1 cellular context compared by ENCODE assay signal in the genomic region with DNA sequence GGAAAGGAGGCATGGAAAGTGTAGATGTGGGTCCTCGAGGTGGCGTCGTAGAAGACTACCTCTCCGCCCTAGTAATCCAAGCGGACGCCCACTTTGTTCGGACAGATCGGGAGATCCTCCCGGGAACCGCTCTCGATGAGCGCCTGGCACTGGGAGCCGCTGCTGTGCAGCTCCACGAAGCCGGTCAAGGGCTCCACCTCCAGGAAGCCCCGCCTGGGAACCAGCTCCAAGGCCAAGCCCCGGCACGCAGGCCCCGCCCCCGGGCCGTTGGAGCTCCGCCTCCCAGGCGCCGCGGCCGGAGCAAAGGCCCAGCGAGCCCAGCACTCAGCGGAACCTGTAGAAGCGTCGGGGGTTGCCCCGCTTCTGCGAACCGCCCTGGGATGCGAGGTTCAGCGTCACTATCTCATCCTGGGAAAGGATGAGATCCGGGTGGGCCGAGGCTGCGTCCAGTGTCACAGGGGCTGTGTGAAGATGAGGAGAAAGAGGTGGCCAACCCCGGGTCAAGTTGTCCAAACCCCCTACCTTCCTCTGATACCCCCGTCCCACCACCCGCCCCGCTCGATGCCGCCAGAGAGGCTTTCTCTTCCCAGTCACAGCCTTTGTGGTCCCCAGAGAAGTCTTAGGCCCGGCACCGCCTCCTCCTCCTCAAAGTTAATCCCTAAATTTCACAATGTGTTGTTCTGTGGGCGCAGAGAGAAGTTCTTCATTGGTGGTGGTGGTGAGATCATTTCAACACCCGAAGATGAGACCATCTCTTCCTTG.
TF ChIP-seq lines count a peak whose summit lies in the region.

No MANE protein-coding gene starts in this region.

TF ChIP-seq in K562, 482 proteins besides CTCF, POLR2A, EP300 and RAD21 (continued from another document and continues in another):
- TF ChIP-seq, protein P1, sequence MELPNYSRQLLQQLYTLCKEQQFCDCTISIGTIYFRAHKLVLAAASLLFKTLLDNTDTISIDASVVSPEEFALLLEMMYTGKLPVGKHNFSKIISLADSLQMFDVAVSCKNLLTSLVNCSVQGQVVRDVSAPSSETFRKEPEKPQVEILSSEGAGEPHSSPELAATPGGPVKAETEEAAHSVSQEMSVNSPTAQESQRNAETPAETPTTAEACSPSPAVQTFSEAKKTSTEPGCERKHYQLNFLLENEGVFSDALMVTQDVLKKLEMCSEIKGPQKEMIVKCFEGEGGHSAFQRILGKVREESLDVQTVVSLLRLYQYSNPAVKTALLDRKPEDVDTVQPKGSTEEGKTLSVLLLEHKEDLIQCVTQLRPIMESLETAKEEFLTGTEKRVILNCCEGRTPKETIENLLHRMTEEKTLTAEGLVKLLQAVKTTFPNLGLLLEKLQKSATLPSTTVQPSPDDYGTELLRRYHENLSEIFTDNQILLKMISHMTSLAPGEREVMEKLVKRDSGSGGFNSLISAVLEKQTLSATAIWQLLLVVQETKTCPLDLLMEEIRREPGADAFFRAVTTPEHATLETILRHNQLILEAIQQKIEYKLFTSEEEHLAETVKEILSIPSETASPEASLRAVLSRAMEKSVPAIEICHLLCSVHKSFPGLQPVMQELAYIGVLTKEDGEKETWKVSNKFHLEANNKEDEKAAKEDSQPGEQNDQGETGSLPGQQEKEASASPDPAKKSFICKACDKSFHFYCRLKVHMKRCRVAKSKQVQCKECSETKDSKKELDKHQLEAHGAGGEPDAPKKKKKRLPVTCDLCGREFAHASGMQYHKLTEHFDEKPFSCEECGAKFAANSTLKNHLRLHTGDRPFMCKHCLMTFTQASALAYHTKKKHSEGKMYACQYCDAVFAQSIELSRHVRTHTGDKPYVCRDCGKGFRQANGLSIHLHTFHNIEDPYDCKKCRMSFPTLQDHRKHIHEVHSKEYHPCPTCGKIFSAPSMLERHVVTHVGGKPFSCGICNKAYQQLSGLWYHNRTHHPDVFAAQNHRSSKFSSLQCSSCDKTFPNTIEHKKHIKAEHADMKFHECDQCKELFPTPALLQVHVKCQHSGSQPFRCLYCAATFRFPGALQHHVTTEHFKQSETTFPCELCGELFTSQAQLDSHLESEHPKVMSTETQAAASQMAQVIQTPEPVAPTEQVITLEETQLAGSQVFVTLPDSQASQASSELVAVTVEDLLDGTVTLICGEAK (IDR thresholded peaks at IDR 0.05), result no peak
- TF ChIP-seq, protein P1 (CRISPR knock-in tag; IDR thresholded peaks at IDR 0.05), result no peak
- TF ChIP-seq HDAC2 (IDR thresholded peaks at IDR 0.05), result 0 out of 2 replicates have a peak, but pooled peaks have one; percentile 30
- no peak for TF ChIP-seq ZNF707 (CRISPR knock-in tag; conservative IDR thresholded peaks at IDR 0.05)
- no peak for TF ChIP-seq NFRKB (IDR thresholded peaks at IDR 0.05; ENCODE audit: low read depth)
- no peak for TF ChIP-seq RBBP5 (IDR thresholded peaks at IDR 0.05; ENCODE audit: borderline replicate concordance, insufficient read depth, low read length, poor library complexity, severe bottlenecking)
- TF ChIP-seq NFE2 (IDR thresholded peaks at IDR 0.05; ENCODE audit: low read depth), result no peak
- TF ChIP-seq LEF1 (IDR thresholded peaks at IDR 0.05), result no peak
- no peak; the same call in 1 of the 2 replicates for TF ChIP-seq FOXP1 (CRISPR knock-in tag; IDR thresholded peaks at IDR 0.05)
- TF ChIP-seq, protein P2, sequence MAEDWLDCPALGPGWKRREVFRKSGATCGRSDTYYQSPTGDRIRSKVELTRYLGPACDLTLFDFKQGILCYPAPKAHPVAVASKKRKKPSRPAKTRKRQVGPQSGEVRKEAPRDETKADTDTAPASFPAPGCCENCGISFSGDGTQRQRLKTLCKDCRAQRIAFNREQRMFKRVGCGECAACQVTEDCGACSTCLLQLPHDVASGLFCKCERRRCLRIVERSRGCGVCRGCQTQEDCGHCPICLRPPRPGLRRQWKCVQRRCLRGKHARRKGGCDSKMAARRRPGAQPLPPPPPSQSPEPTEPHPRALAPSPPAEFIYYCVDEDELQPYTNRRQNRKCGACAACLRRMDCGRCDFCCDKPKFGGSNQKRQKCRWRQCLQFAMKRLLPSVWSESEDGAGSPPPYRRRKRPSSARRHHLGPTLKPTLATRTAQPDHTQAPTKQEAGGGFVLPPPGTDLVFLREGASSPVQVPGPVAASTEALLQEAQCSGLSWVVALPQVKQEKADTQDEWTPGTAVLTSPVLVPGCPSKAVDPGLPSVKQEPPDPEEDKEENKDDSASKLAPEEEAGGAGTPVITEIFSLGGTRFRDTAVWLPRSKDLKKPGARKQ (CRISPR knock-in tag; IDR thresholded peaks at IDR 0.05), result no peak
- TF ChIP-seq ZFP36 (IDR thresholded peaks at IDR 0.05; ENCODE audit: low read depth, low read length, partially characterized antibody), result peak; percentile 42
- TF ChIP-seq LCOR (CRISPR knock-in tag; IDR thresholded peaks at IDR 0.05), result no peak
- TF ChIP-seq SRF (CRISPR knock-in tag; IDR thresholded peaks at IDR 0.05), result peak in 1 of 2 experiments; percentile 60; a peak in 2 of 4 replicates
- TF ChIP-seq ZNF431 (CRISPR knock-in tag; IDR thresholded peaks at IDR 0.05), result no peak
- TF ChIP-seq, protein P3, sequence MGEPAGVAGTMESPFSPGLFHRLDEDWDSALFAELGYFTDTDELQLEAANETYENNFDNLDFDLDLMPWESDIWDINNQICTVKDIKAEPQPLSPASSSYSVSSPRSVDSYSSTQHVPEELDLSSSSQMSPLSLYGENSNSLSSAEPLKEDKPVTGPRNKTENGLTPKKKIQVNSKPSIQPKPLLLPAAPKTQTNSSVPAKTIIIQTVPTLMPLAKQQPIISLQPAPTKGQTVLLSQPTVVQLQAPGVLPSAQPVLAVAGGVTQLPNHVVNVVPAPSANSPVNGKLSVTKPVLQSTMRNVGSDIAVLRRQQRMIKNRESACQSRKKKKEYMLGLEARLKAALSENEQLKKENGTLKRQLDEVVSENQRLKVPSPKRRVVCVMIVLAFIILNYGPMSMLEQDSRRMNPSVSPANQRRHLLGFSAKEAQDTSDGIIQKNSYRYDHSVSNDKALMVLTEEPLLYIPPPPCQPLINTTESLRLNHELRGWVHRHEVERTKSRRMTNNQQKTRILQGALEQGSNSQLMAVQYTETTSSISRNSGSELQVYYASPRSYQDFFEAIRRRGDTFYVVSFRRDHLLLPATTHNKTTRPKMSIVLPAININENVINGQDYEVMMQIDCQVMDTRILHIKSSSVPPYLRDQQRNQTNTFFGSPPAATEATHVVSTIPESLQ (CRISPR knock-in tag; IDR thresholded peaks at IDR 0.05), result no peak
- TF ChIP-seq NR2C2 (CRISPR knock-in tag; IDR thresholded peaks at IDR 0.05), result no peak
- TF ChIP-seq NR2C2 (tag; IDR thresholded peaks at IDR 0.05), result no peak
- TF ChIP-seq, protein P4, sequence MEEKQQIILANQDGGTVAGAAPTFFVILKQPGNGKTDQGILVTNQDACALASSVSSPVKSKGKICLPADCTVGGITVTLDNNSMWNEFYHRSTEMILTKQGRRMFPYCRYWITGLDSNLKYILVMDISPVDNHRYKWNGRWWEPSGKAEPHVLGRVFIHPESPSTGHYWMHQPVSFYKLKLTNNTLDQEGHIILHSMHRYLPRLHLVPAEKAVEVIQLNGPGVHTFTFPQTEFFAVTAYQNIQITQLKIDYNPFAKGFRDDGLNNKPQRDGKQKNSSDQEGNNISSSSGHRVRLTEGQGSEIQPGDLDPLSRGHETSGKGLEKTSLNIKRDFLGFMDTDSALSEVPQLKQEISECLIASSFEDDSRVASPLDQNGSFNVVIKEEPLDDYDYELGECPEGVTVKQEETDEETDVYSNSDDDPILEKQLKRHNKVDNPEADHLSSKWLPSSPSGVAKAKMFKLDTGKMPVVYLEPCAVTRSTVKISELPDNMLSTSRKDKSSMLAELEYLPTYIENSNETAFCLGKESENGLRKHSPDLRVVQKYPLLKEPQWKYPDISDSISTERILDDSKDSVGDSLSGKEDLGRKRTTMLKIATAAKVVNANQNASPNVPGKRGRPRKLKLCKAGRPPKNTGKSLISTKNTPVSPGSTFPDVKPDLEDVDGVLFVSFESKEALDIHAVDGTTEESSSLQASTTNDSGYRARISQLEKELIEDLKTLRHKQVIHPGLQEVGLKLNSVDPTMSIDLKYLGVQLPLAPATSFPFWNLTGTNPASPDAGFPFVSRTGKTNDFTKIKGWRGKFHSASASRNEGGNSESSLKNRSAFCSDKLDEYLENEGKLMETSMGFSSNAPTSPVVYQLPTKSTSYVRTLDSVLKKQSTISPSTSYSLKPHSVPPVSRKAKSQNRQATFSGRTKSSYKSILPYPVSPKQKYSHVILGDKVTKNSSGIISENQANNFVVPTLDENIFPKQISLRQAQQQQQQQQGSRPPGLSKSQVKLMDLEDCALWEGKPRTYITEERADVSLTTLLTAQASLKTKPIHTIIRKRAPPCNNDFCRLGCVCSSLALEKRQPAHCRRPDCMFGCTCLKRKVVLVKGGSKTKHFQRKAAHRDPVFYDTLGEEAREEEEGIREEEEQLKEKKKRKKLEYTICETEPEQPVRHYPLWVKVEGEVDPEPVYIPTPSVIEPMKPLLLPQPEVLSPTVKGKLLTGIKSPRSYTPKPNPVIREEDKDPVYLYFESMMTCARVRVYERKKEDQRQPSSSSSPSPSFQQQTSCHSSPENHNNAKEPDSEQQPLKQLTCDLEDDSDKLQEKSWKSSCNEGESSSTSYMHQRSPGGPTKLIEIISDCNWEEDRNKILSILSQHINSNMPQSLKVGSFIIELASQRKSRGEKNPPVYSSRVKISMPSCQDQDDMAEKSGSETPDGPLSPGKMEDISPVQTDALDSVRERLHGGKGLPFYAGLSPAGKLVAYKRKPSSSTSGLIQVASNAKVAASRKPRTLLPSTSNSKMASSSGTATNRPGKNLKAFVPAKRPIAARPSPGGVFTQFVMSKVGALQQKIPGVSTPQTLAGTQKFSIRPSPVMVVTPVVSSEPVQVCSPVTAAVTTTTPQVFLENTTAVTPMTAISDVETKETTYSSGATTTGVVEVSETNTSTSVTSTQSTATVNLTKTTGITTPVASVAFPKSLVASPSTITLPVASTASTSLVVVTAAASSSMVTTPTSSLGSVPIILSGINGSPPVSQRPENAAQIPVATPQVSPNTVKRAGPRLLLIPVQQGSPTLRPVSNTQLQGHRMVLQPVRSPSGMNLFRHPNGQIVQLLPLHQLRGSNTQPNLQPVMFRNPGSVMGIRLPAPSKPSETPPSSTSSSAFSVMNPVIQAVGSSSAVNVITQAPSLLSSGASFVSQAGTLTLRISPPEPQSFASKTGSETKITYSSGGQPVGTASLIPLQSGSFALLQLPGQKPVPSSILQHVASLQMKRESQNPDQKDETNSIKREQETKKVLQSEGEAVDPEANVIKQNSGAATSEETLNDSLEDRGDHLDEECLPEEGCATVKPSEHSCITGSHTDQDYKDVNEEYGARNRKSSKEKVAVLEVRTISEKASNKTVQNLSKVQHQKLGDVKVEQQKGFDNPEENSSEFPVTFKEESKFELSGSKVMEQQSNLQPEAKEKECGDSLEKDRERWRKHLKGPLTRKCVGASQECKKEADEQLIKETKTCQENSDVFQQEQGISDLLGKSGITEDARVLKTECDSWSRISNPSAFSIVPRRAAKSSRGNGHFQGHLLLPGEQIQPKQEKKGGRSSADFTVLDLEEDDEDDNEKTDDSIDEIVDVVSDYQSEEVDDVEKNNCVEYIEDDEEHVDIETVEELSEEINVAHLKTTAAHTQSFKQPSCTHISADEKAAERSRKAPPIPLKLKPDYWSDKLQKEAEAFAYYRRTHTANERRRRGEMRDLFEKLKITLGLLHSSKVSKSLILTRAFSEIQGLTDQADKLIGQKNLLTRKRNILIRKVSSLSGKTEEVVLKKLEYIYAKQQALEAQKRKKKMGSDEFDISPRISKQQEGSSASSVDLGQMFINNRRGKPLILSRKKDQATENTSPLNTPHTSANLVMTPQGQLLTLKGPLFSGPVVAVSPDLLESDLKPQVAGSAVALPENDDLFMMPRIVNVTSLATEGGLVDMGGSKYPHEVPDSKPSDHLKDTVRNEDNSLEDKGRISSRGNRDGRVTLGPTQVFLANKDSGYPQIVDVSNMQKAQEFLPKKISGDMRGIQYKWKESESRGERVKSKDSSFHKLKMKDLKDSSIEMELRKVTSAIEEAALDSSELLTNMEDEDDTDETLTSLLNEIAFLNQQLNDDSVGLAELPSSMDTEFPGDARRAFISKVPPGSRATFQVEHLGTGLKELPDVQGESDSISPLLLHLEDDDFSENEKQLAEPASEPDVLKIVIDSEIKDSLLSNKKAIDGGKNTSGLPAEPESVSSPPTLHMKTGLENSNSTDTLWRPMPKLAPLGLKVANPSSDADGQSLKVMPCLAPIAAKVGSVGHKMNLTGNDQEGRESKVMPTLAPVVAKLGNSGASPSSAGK (IDR thresholded peaks at IDR 0.05), result peak; percentile 41
- no peak for TF ChIP-seq EWSR1 (IDR thresholded peaks at IDR 0.05; ENCODE audit: borderline replicate concordance, low read depth, partially characterized antibody)
- TF ChIP-seq CTBP1 (IDR thresholded peaks at IDR 0.05; ENCODE audit: borderline replicate concordance), result 0 out of 2 replicates have a peak, but pooled peaks have one; percentile 17
- TF ChIP-seq KLF10 (CRISPR knock-in tag; IDR thresholded peaks at IDR 0.05), result no peak
- no peak for TF ChIP-seq NFIX (CRISPR knock-in tag; IDR thresholded peaks at IDR 0.05; ENCODE audit: low read depth)
- TF ChIP-seq, protein P5, sequence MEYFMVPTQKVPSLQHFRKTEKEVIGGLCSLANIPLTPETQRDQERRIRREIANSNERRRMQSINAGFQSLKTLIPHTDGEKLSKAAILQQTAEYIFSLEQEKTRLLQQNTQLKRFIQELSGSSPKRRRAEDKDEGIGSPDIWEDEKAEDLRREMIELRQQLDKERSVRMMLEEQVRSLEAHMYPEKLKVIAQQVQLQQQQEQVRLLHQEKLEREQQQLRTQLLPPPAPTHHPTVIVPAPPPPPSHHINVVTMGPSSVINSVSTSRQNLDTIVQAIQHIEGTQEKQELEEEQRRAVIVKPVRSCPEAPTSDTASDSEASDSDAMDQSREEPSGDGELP (CRISPR knock-in tag; IDR thresholded peaks at IDR 0.05; ENCODE audit: borderline replicate concordance), result peak; percentile 62; the same call in 1 of the 2 replicates
- no peak for TF ChIP-seq CCNT2 (IDR thresholded peaks at IDR 0.05; ENCODE audit: borderline replicate concordance, extremely low read depth, insufficient read length, low read depth, low read length)
- TF ChIP-seq ZC3H11A (IDR thresholded peaks at IDR 0.05; ENCODE audit: low read depth, low read length), result no peak
- no peak for TF ChIP-seq BACH1 (tag; IDR thresholded peaks at IDR 0.05)
- no peak for TF ChIP-seq JUNB (CRISPR knock-in tag; conservative IDR thresholded peaks at IDR 0.05)
